8 cellular contexts compared by ENCODE assay signal in the genomic region with DNA sequence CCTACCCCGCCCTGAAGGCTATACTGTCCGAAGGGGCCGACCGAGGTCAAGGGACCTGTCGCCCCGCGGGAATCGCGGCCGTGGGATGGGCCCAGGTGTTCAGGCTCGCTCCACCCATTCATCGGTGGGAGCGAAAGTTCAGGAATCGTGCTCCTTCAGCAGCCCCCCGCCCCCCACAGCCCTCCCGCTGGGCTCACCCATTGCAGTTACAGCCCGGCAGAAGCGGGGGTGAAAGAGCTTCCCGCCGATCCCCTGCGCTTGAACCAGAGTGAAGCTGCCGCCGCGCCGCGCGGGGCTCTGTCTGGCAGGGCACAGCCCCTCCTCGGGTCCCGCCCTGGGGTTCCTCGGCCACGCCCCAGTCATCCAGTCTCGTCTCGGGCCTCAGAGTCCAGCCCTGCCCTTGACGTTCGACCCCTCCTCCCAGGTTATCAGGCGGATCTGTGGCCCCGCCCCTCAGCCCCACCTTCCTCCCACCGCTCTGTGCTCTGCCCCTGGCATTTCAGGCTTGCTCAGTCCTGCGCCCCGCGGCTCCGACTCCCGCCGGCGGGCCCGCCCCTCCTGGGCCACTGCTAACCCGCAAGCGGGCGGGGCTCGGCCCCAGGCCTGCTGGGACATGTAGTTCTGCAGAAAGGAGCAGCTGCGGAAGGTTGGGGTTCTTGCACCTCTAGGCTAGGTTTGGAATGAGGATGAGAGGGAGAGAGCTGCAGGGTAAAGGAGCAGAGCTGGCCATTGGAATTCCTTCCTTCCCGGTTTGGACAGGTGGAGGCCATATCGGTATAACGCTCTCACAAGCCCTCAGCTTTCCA. TPM values are rescaled to one million over a fixed set of nuclear protein-coding genes. Genes with fewer than 3 reads are reported as not detected.
DNase-seq lines count a peak whose midpoint lies in the region; ATAC-seq, FAIRE-seq and TF ChIP-seq lines count a peak whose summit lies in the region.

A gene (minus strand): TSS at position 303 of the 806 bp plus-strand sequence. CDS start 3,955 bp downstream, outside the sequence.

- in situ Hi-C loops in GM13977 (cut with MboI; ENCODE audit: low pct_unique_long_range_greater_than_20kb, low sequenced_read_pairs, unreplicated experiment) = no loop called here

- H3K4me1 ChIP-seq in right atrium auricular region = peaks cover 0 to 45% of the 10 kb centered on the region in 2 donors
- peaks cover 29% of the 10 kb centered on the region for H3K4me1 ChIP-seq in psoas muscle

- intact Hi-C loops in psoas muscle (cut with DNase I) = loop anchor here (5.0 kb wide), 1 partner anchor 119 kb away; no protein-coding TSS in a partner anchor

- H3K9me3 ChIP-seq in right atrium auricular region (no peaks in the 10 kb centered on the region), psoas muscle (no peaks in the 10 kb centered on the region)

- H3K27me3 ChIP-seq in right atrium auricular region (no peaks in the 10 kb centered on the region), psoas muscle (ENCODE audit: insufficient read depth in 3 of 3, low read length in 2 of 3) (no peaks in the 10 kb centered on the region)

- TF ChIP-seq CTCF in GM13977 (IDR thresholded peaks at IDR 0.05; ENCODE audit: extremely low read depth, insufficient read depth, missing control alignments) = no peak
- TF ChIP-seq CTCF in right atrium auricular region (IDR thresholded peaks at IDR 0.05) = no peak
- no peak for TF ChIP-seq CTCF in psoas muscle (IDR thresholded peaks at IDR 0.05)

- 0 to 1% (median 1%) methylated on average over 50 to 54 of the region's 54 CpGs for WGBS in psoas muscle, 3 donors

- H3K4me3 ChIP-seq in right atrium auricular region = peak within 1 kb of the TSS; percentile 64 to 83
- peak within 1 kb of the TSS; percentile 71 for H3K4me3 ChIP-seq in psoas muscle

- peak; percentile 97 for FAIRE-seq in urothelium cell line (lab: Jason Lieb, UNC)

- H3K27ac ChIP-seq in right atrium auricular region (peak within 1 kb of the TSS; percentile 73 to 82), psoas muscle (peak within 1 kb of the TSS; percentile 78)

- ATAC-seq in HG02852 (IDR thresholded peaks at IDR 0.05; ENCODE audit: unreplicated experiment) (peak; percentile 78), psoas muscle (peak; percentile 82 to 88 (median 86))

- peak; percentile 99 for DNase-seq in GM13977 (ENCODE audit: low spot score)
- peak; percentile 99 for DNase-seq in NCI-H146 treated with DMSO at 0.1 percent for 48 hours (lab: John Stamatoyannopoulos, UW; ENCODE audit: unreplicated experiment)
- DNase-seq in T-helper 1 cell = peak; percentile 92 to 98 (median 95)
- DNase-seq in amygdala (lab: John Stamatoyannopoulos, UW) = peak in 55 of 56 donors; percentile 45 to 97 (median 87)
- peak; percentile 90 for DNase-seq in right atrium auricular region (ENCODE audit: low spot score)
- DNase-seq in psoas muscle = peak; percentile 94 to 98
- DNase-seq in urothelium cell line (ENCODE audit: low spot score) = peak; percentile 100

- no peaks in the 10 kb centered on the region for H3K36me3 ChIP-seq in right atrium auricular region
- H3K36me3 ChIP-seq in psoas muscle (ENCODE audit: insufficient read depth in 1 of 2, low read depth in 1 of 2) = peaks cover 0 to 7% of the 10 kb centered on the region in 2 donors

RNA-seq across cellular contexts. Expression of the gene that starts here (rescaled TPM):
- total RNA-seq in right atrium auricular region (1 to 10 TPM; 5.4 to 7.4 TPM), psoas muscle (10 to 100 TPM; 16.3 to 34.1 (median 25.1) TPM)
- 10 to 100 TPM in 2 of 3 donors, 1 to 10 TPM in 1; 6.3 to 50.7 (median 38.6) TPM for polyA plus RNA-seq in psoas muscle

Comparison
In these comparisons a context has a peak if more than half of its experiments do, and no peak if none do; other contexts are left out.
1. Peak in every context shown above with its lines: DNase-seq, ATAC-seq, H3K4me3 ChIP-seq and H3K27ac ChIP-seq.